ENCODE assay signal across 1 cellular context in genomic region chr6:167554854-167555253, GRCh38.
TF ChIP-seq lines count a peak whose summit lies in the region.

No MANE protein-coding gene starts in this region.

TF ChIP-seq in K562, 482 proteins besides CTCF, POLR2A, EP300 and RAD21 (continued from another document):
- TF ChIP-seq NR4A1 (CRISPR knock-in tag; IDR thresholded peaks at IDR 0.05) (no peak), NR4A1 (tag; IDR thresholded peaks at IDR 0.05) (0 out of 2 replicates have a peak, but pooled peaks have one; percentile 29), MAFG (tag; conservative IDR thresholded peaks at IDR 0.05) (no peak), CBX5 (IDR thresholded peaks at IDR 0.05; ENCODE audit: borderline replicate concordance, low read depth) (no peak), AFF4 (CRISPR knock-in tag; IDR thresholded peaks at IDR 0.05) (no peak), MIER1 (IDR thresholded peaks at IDR 0.05; ENCODE audit: low read depth) (no peak), CREM (IDR thresholded peaks at IDR 0.05; ENCODE audit: low read depth) (no peak), ZNF76 (CRISPR knock-in tag; IDR thresholded peaks at IDR 0.05; ENCODE audit: borderline replicate concordance) (no peak), CBX3 (IDR thresholded peaks at IDR 0.05; ENCODE audit: borderline replicate concordance in 1 of 2, low read length in 2 of 2) (no peak), ETV1 (tag; conservative IDR thresholded peaks at IDR 0.05; ENCODE audit: low read depth) (no peak), POU5F1 (IDR thresholded peaks at IDR 0.05; ENCODE audit: borderline replicate concordance, low read depth, low read length, partially characterized antibody) (no peak), BRCA1 (IDR thresholded peaks at IDR 0.05) (no peak), BRCA1 (CRISPR knock-in tag; IDR thresholded peaks at IDR 0.05) (no peak), SRSF1 (IDR thresholded peaks at IDR 0.05; ENCODE audit: low read depth, low read length) (no peak), NRF1 (conservative IDR thresholded peaks at IDR 0.05 in 1 of 2, IDR thresholded peaks at IDR 0.05 in 1 of 2) (peak; percentile 85 to 88), THRAP3 (IDR thresholded peaks at IDR 0.05; ENCODE audit: borderline replicate concordance) (no peak), NCOA2 (IDR thresholded peaks at IDR 0.05; ENCODE audit: partially characterized antibody in 2 of 2) (no peak), DMBX1 (CRISPR knock-in tag; IDR thresholded peaks at IDR 0.05; ENCODE audit: borderline replicate concordance) (no peak), HNRNPLL (IDR thresholded peaks at IDR 0.05; ENCODE audit: low read depth, low read length, poor library complexity, severe bottlenecking) (no peak)
- TF ChIP-seq, protein P1, sequence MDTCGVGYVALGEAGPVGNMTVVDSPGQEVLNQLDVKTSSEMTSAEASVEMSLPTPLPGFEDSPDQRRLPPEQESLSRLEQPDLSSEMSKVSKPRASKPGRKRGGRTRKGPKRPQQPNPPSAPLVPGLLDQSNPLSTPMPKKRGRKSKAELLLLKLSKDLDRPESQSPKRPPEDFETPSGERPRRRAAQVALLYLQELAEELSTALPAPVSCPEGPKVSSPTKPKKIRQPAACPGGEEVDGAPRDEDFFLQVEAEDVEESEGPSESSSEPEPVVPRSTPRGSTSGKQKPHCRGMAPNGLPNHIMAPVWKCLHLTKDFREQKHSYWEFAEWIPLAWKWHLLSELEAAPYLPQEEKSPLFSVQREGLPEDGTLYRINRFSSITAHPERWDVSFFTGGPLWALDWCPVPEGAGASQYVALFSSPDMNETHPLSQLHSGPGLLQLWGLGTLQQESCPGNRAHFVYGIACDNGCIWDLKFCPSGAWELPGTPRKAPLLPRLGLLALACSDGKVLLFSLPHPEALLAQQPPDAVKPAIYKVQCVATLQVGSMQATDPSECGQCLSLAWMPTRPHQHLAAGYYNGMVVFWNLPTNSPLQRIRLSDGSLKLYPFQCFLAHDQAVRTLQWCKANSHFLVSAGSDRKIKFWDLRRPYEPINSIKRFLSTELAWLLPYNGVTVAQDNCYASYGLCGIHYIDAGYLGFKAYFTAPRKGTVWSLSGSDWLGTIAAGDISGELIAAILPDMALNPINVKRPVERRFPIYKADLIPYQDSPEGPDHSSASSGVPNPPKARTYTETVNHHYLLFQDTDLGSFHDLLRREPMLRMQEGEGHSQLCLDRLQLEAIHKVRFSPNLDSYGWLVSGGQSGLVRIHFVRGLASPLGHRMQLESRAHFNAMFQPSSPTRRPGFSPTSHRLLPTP (IDR thresholded peaks at IDR 0.05; ENCODE audit: borderline replicate concordance, extremely low read depth, insufficient read length): no peak
